Comparison of ENCODE assay signal across 2 cellular contexts in the genomic region with DNA sequence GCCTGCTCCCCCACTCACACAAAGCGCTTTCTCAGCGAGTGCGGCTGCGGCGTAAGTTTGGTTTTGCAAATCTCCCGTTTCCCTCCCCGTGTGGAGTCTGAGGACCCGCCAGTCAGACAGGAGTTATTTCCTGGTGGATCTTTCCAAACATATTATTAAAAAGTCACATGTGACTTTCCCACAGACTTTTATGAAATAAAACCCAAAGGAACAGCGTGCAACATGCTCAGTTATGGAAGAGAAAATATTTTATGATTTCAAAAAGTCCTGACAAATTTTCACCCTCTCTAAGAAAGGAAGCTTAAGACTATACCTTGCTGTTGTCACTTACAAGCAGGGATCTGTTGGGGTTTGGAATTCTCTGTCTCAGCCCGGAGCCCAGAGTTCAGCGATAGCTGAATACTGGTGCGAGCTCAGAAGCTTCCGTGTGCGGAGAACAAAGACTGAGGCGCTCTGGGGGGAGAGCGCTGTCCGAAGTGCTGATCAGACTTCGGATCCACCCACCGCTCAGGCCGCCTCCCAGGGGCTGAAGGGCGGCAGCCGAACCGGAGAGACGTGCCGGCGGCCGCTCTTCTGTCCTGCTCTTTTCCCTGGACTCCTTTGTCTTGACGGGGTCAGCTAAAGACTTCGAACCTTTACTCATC.
TF ChIP-seq lines count a peak whose summit lies in the region.

No MANE protein-coding gene starts in this region.

TF ChIP-seq in K562, 482 proteins besides CTCF, POLR2A, EP300 and RAD21 (continues in another document):
- TF ChIP-seq KAT8 (IDR thresholded peaks at IDR 0.05; ENCODE audit: low read depth) (no peak), CBX3 (IDR thresholded peaks at IDR 0.05; ENCODE audit: borderline replicate concordance in 1 of 2, low read length in 2 of 2) (peak in 1 of 2 experiments; percentile 53; a peak in 1 of 3 replicates), GTF2B (IDR thresholded peaks at IDR 0.05; ENCODE audit: extremely low read depth, insufficient read length) (no peak), MAZ (CRISPR knock-in tag; conservative IDR thresholded peaks at IDR 0.05 in 1 of 2, IDR thresholded peaks at IDR 0.05 in 1 of 2) (peak in 1 of 2 experiments; percentile 75; a peak in 2 of 4 replicates), NFXL1 (CRISPR knock-in tag; IDR thresholded peaks at IDR 0.05) (no peak), GABPB1 (CRISPR knock-in tag; IDR thresholded peaks at IDR 0.05) (peak; percentile 49; the same call in 1 of the 2 replicates), POLR3G (IDR thresholded peaks at IDR 0.05; ENCODE audit: extremely low read depth, insufficient read length, insufficient replicate concordance) (no peak)
- TF ChIP-seq, protein P1, sequence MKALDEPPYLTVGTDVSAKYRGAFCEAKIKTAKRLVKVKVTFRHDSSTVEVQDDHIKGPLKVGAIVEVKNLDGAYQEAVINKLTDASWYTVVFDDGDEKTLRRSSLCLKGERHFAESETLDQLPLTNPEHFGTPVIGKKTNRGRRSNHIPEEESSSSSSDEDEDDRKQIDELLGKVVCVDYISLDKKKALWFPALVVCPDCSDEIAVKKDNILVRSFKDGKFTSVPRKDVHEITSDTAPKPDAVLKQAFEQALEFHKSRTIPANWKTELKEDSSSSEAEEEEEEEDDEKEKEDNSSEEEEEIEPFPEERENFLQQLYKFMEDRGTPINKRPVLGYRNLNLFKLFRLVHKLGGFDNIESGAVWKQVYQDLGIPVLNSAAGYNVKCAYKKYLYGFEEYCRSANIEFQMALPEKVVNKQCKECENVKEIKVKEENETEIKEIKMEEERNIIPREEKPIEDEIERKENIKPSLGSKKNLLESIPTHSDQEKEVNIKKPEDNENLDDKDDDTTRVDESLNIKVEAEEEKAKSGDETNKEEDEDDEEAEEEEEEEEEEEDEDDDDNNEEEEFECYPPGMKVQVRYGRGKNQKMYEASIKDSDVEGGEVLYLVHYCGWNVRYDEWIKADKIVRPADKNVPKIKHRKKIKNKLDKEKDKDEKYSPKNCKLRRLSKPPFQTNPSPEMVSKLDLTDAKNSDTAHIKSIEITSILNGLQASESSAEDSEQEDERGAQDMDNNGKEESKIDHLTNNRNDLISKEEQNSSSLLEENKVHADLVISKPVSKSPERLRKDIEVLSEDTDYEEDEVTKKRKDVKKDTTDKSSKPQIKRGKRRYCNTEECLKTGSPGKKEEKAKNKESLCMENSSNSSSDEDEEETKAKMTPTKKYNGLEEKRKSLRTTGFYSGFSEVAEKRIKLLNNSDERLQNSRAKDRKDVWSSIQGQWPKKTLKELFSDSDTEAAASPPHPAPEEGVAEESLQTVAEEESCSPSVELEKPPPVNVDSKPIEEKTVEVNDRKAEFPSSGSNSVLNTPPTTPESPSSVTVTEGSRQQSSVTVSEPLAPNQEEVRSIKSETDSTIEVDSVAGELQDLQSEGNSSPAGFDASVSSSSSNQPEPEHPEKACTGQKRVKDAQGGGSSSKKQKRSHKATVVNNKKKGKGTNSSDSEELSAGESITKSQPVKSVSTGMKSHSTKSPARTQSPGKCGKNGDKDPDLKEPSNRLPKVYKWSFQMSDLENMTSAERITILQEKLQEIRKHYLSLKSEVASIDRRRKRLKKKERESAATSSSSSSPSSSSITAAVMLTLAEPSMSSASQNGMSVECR (CRISPR knock-in tag; IDR thresholded peaks at IDR 0.05) = peak; percentile 47; the same call in 1 of the 2 replicates

TF ChIP-seq in HepG2, 621 proteins besides CTCF, POLR2A, EP300 and RAD21 (continues in another document):
- TF ChIP-seq ATM (IDR thresholded peaks at IDR 0.05; ENCODE audit: borderline replicate concordance) = no peak
- peak; percentile 89 for TF ChIP-seq ZC3H13 (CRISPR knock-in tag; IDR thresholded peaks at IDR 0.05)
- TF ChIP-seq TOE1 (CRISPR knock-in tag; IDR thresholded peaks at IDR 0.05) = peak; percentile 97; the same call in 1 of the 2 replicates
- no peak for TF ChIP-seq ZFP62 (CRISPR knock-in tag; IDR thresholded peaks at IDR 0.05)
- TF ChIP-seq, protein P2, sequence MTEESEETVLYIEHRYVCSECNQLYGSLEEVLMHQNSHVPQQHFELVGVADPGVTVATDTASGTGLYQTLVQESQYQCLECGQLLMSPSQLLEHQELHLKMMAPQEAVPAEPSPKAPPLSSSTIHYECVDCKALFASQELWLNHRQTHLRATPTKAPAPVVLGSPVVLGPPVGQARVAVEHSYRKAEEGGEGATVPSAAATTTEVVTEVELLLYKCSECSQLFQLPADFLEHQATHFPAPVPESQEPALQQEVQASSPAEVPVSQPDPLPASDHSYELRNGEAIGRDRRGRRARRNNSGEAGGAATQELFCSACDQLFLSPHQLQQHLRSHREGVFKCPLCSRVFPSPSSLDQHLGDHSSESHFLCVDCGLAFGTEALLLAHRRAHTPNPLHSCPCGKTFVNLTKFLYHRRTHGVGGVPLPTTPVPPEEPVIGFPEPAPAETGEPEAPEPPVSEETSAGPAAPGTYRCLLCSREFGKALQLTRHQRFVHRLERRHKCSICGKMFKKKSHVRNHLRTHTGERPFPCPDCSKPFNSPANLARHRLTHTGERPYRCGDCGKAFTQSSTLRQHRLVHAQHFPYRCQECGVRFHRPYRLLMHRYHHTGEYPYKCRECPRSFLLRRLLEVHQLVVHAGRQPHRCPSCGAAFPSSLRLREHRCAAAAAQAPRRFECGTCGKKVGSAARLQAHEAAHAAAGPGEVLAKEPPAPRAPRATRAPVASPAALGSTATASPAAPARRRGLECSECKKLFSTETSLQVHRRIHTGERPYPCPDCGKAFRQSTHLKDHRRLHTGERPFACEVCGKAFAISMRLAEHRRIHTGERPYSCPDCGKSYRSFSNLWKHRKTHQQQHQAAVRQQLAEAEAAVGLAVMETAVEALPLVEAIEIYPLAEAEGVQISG (CRISPR knock-in tag; IDR thresholded peaks at IDR 0.05) = peak; percentile 92
- no peak for TF ChIP-seq SIN3B (IDR thresholded peaks at IDR 0.05; ENCODE audit: low read length)
- TF ChIP-seq ZSCAN22 (CRISPR knock-in tag; IDR thresholded peaks at IDR 0.05) = no peak; the same call in 1 of the 2 replicates
- peak; percentile 93 for TF ChIP-seq TEF (CRISPR knock-in tag; IDR thresholded peaks at IDR 0.05)
- TF ChIP-seq, protein P3, sequence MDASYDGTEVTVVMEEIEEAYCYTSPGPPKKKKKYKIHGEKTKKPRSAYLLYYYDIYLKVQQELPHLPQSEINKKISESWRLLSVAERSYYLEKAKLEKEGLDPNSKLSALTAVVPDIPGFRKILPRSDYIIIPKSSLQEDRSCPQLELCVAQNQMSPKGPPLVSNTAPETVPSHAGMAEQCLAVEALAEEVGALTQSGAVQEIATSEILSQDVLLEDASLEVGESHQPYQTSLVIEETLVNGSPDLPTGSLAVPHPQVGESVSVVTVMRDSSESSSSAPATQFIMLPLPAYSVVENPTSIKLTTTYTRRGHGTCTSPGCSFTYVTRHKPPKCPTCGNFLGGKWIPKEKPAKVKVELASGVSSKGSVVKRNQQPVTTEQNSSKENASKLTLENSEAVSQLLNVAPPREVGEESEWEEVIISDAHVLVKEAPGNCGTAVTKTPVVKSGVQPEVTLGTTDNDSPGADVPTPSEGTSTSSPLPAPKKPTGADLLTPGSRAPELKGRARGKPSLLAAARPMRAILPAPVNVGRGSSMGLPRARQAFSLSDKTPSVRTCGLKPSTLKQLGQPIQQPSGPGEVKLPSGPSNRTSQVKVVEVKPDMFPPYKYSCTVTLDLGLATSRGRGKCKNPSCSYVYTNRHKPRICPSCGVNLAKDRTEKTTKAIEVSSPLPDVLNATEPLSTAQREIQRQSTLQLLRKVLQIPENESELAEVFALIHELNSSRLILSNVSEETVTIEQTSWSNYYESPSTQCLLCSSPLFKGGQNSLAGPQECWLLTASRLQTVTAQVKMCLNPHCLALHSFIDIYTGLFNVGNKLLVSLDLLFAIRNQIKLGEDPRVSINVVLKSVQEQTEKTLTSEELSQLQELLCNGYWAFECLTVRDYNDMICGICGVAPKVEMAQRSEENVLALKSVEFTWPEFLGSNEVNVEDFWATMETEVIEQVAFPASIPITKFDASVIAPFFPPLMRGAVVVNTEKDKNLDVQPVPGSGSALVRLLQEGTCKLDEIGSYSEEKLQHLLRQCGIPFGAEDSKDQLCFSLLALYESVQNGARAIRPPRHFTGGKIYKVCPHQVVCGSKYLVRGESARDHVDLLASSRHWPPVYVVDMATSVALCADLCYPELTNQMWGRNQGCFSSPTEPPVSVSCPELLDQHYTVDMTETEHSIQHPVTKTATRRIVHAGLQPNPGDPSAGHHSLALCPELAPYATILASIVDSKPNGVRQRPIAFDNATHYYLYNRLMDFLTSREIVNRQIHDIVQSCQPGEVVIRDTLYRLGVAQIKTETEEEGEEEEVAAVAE (CRISPR knock-in tag; IDR thresholded peaks at IDR 0.05; ENCODE audit: borderline replicate concordance) = peak; percentile 95
- peak; percentile 84 for TF ChIP-seq TBX2 (CRISPR knock-in tag; IDR thresholded peaks at IDR 0.05; ENCODE audit: borderline replicate concordance)
- TF ChIP-seq CREB3 (CRISPR knock-in tag; IDR thresholded peaks at IDR 0.05) = peak; percentile 98
- TF ChIP-seq, protein P4, sequence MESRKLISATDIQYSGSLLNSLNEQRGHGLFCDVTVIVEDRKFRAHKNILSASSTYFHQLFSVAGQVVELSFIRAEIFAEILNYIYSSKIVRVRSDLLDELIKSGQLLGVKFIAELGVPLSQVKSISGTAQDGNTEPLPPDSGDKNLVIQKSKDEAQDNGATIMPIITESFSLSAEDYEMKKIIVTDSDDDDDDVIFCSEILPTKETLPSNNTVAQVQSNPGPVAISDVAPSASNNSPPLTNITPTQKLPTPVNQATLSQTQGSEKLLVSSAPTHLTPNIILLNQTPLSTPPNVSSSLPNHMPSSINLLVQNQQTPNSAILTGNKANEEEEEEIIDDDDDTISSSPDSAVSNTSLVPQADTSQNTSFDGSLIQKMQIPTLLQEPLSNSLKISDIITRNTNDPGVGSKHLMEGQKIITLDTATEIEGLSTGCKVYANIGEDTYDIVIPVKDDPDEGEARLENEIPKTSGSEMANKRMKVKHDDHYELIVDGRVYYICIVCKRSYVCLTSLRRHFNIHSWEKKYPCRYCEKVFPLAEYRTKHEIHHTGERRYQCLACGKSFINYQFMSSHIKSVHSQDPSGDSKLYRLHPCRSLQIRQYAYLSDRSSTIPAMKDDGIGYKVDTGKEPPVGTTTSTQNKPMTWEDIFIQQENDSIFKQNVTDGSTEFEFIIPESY (CRISPR knock-in tag; IDR thresholded peaks at IDR 0.05) = peak; percentile 60; the same call in 1 of the 2 replicates
- peak; percentile 99 for TF ChIP-seq ZNF891 (CRISPR knock-in tag; IDR thresholded peaks at IDR 0.05)
- TF ChIP-seq, protein P5, sequence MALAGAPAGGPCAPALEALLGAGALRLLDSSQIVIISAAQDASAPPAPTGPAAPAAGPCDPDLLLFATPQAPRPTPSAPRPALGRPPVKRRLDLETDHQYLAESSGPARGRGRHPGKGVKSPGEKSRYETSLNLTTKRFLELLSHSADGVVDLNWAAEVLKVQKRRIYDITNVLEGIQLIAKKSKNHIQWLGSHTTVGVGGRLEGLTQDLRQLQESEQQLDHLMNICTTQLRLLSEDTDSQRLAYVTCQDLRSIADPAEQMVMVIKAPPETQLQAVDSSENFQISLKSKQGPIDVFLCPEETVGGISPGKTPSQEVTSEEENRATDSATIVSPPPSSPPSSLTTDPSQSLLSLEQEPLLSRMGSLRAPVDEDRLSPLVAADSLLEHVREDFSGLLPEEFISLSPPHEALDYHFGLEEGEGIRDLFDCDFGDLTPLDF (CRISPR knock-in tag; IDR thresholded peaks at IDR 0.05) = peak; percentile 77
- no peak for TF ChIP-seq ZKSCAN1 (IDR thresholded peaks at IDR 0.05; ENCODE audit: low read length)
- peak; percentile 91 for TF ChIP-seq MIXL1 (CRISPR knock-in tag; IDR thresholded peaks at IDR 0.05)
- TF ChIP-seq, protein P6, sequence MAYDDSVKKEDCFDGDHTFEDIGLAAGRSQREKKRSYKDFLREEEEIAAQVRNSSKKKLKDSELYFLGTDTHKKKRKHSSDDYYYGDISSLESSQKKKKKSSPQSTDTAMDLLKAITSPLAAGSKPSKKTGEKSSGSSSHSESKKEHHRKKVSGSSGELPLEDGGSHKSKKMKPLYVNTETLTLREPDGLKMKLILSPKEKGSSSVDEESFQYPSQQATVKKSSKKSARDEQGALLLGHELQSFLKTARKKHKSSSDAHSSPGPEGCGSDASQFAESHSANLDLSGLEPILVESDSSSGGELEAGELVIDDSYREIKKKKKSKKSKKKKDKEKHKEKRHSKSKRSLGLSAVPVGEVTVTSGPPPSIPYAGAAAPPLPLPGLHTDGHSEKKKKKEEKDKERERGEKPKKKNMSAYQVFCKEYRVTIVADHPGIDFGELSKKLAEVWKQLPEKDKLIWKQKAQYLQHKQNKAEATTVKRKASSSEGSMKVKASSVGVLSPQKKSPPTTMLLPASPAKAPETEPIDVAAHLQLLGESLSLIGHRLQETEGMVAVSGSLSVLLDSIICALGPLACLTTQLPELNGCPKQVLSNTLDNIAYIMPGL (CRISPR knock-in tag; IDR thresholded peaks at IDR 0.05; ENCODE audit: borderline replicate concordance in 1 of 2, low read depth in 1 of 2) = peak in 1 of 2 experiments; percentile 74; a peak in 1 of 4 replicates
- TF ChIP-seq ZSCAN30 (CRISPR knock-in tag; IDR thresholded peaks at IDR 0.05) = peak; percentile 89; the same call in 1 of the 2 replicates
- no peak for TF ChIP-seq CHD4 (IDR thresholded peaks at IDR 0.05; ENCODE audit: borderline replicate concordance, low read length)
- TF ChIP-seq BCL3 (CRISPR knock-in tag; IDR thresholded peaks at IDR 0.05) = peak; percentile 83
- peak; percentile 99 for TF ChIP-seq ZNF883 (CRISPR knock-in tag; IDR thresholded peaks at IDR 0.05; ENCODE audit: not compliant biosample characterization)
- TF ChIP-seq ZEB1 (IDR thresholded peaks at IDR 0.05; ENCODE audit: insufficient replicate concordance, low read depth) = no peak
